In the genomic region with DNA sequence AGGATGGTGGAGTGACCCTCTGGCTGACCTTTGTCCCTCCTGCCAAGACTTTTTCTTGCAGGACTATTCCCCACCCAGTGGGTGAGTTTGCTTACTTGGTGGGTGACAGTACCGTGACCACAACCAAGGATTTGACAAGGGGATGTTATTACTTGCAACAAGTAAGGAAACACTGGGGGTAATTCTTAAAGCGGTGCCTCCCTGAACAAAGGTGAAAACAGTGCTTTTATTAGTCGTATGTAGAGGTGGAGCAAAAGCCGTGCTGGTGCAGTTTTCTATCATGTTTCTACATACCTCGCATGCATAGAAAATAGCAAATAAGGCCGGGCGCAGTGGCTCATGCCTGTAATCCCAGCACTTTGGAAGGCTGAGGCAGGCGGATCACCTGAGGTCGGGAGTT, we compare ENCODE assay signal across 13 cellular contexts. TPM values are rescaled to one million over a fixed set of nuclear protein-coding genes. Genes with fewer than 3 reads are reported as not detected.
DNase-seq lines count a peak whose midpoint lies in the region; ATAC-seq, FAIRE-seq and TF ChIP-seq lines count a peak whose summit lies in the region.
"Had no signal": no experiment of that assay in that cellular context is flagged by ENCODE, and none has a peak within 500 bp of the region (broad histone marks: within the 10 kb centered on the region; RNA-seq: fewer than 3 reads in every experiment).

No MANE protein-coding gene starts in this region.

- no peak for TF ChIP-seq RAD21 in HCT116 (IDR thresholded peaks at IDR 0.05; ENCODE audit: low read depth)

- H4K20me1 ChIP-seq in HCT116 (ENCODE audit: insufficient read depth) (no peaks in the 10 kb centered on the region), astrocyte (ENCODE audit: insufficient read depth, low read length) (no peaks in the 10 kb centered on the region)

- peaks cover 0 to 2% of the 10 kb centered on the region in 2 donors for H3K27me3 Mint-ChIP-seq in CD8-positive, alpha-beta memory T cell
- peaks cover 3% of the 10 kb centered on the region for H3K27me3 Mint-ChIP-seq in astrocyte (ENCODE audit: low read depth, unreplicated experiment)
- H3K27me3 Mint-ChIP-seq in naive thymus-derived CD8-positive, alpha-beta T cell: no peaks in the 10 kb centered on the region

- no TSS peak for BruUV-seq in HCT116 (replicated peaks; lab: Mats Ljungman, UMichigan)

- no peaks in the 10 kb centered on the region for H3K9me2 ChIP-seq in HCT116 (ENCODE audit: insufficient read depth)

- H3K27ac Mint-ChIP-seq in CD8-positive, alpha-beta memory T cell: peak overlapping the region in 6 of 8 donors; percentile 42 to 91 (median 84)
- no peak overlapping the region for H3K27ac Mint-ChIP-seq in astrocyte (ENCODE audit: unreplicated experiment)
- peak overlapping the region in 9 of 10 donors; percentile 85 to 94 (median 91) for H3K27ac Mint-ChIP-seq in naive thymus-derived CD8-positive, alpha-beta T cell

- 82 to 89% (median 84%) methylated on average over 9 of the region's 9 CpGs for WGBS in ovary, 3 donors

- intact Hi-C loops in HCT116 (cut with micrococcal nuclease) (no loop called here), ovary (cut with DNase I) (no loop called here)

- no peaks in the 10 kb centered on the region for H3K9me3 Mint-ChIP-seq in CD8-positive, alpha-beta memory T cell
- no peaks in the 10 kb centered on the region for H3K9me3 Mint-ChIP-seq in astrocyte (ENCODE audit: unreplicated experiment)
- H3K9me3 Mint-ChIP-seq in naive thymus-derived CD8-positive, alpha-beta T cell: no peaks in the 10 kb centered on the region

- no peak for TF ChIP-seq EP300 in ovary (IDR thresholded peaks at IDR 0.05)

- H3K4me1 Mint-ChIP-seq in CD8-positive, alpha-beta memory T cell: peaks cover 4 to 13% (median 6%) of the 10 kb centered on the region in 3 donors
- H3K4me1 Mint-ChIP-seq in astrocyte (ENCODE audit: low read depth, unreplicated experiment): no peaks in the 10 kb centered on the region
- peaks cover 3 to 11% (median 8%) of the 10 kb centered on the region in 4 donors for H3K4me1 Mint-ChIP-seq in naive thymus-derived CD8-positive, alpha-beta T cell

- H3K9ac ChIP-seq in HCT116 (ENCODE audit: low read length) (peak overlapping the region; percentile 67), astrocyte (ENCODE audit: low read length) (no peak overlapping the region)

- H3K36me3 ChIP-seq in CD8-positive, alpha-beta memory T cell (ENCODE audit: insufficient read depth, low read length): no peaks in the 10 kb centered on the region
- H3K36me3 ChIP-seq in HCT116 (ENCODE audit: control insufficient read depth in 1 of 2, insufficient read depth in 2 of 2, low read length in 2 of 2) (no peaks in the 10 kb centered on the region), astrocyte (ENCODE audit: insufficient read depth, low read length) (no peaks in the 10 kb centered on the region), ovary (no peaks in the 10 kb centered on the region)
- H3K36me3 ChIP-seq: gastroesophageal sphincter, left lung had no signal

- peak overlapping the region; percentile 53 for H3K4me3 ChIP-seq in CD8-positive, alpha-beta memory T cell (ENCODE audit: low read length)
- H3K4me3 ChIP-seq in HCT116 (replicated peaks in 1 of 2; ENCODE audit: low read depth in 1 of 2, low read length in 2 of 2) (peak overlapping the region; percentile 54), astrocyte (ENCODE audit: insufficient read depth, low read depth, low read length) (no peak overlapping the region), ovary (no peak overlapping the region)

- TF ChIP-seq CTCF in HCT116 (IDR thresholded peaks at IDR 0.05 in 2 of 3, conservative IDR thresholded peaks at IDR 0.05 in 1 of 3; ENCODE audit: borderline replicate concordance in 1 of 3, insufficient read depth in 1 of 3, low read depth in 2 of 3, low read length in 2 of 3) (no peak), astrocyte (IDR thresholded peaks at IDR 0.05; ENCODE audit: insufficient read depth, low read depth, low read length) (no peak), ovary (IDR thresholded peaks at IDR 0.05) (no peak)

- CTCF ChIA-PET in CD8-positive, alpha-beta memory T cell (lab: Charles Lee): interaction anchor here (1.3 to 1.6 kb wide), 2 partner anchors 22 to 39 kb away, joined by 3 to 8 read pairs; no protein-coding TSS in a partner anchor
- CTCF ChIA-PET in HCT116 (lab: Charles Lee): interaction anchor here (0.7 to 2.1 kb wide), 2 partner anchors 23 to 895 kb away, joined by 3 to 5 read pairs; no protein-coding TSS in a partner anchor

- no peak for TF ChIP-seq POLR2A in HCT116 (IDR thresholded peaks at IDR 0.05; ENCODE audit: borderline replicate concordance, extremely low read depth, insufficient read depth, insufficient read length)
- no peak for TF ChIP-seq POLR2A in ovary (IDR thresholded peaks at IDR 0.05)

- H3K4me3 Mint-ChIP-seq in CD8-positive, alpha-beta memory T cell: peak overlapping the region in 5 of 7 donors; percentile 85 to 90 (median 88)
- no peak overlapping the region for H3K4me3 Mint-ChIP-seq in astrocyte (ENCODE audit: unreplicated experiment)
- peak overlapping the region; percentile 83 to 93 (median 87) for H3K4me3 Mint-ChIP-seq in naive thymus-derived CD8-positive, alpha-beta T cell

- peaks cover 4% of the 10 kb centered on the region for H3K4me1 ChIP-seq in CD8-positive, alpha-beta memory T cell (ENCODE audit: insufficient read depth, low read length)
- peaks cover 0 to 12% of the 10 kb centered on the region in 2 experiments; a peak in 1 of 4 replicates for H3K4me1 ChIP-seq in HCT116 (ENCODE audit: control insufficient read depth in 1 of 2, insufficient read depth in 2 of 2, low read length in 2 of 2)
- no peaks in the 10 kb centered on the region for H3K4me1 ChIP-seq in astrocyte (ENCODE audit: insufficient read depth, low read length)
- H3K4me1 ChIP-seq in ovary (ENCODE audit: insufficient read depth): no peaks in the 10 kb centered on the region

- POLR2A ChIA-PET in CD8-positive, alpha-beta memory T cell (lab: Charles Lee): interaction anchor here (0.7 to 2.0 kb wide), 4 partner anchors 13 to 41 kb away, joined by 3 to 35 read pairs (median 12); a partner anchor contains a TSS
- POLR2A ChIA-PET in HCT116 (lab: Charles Lee): no interaction called here
- POLR2A ChIA-PET in naive thymus-derived CD8-positive, alpha-beta T cell (lab: Charles Lee): interaction anchor here (0.6 to 3.2 kb wide), 8 partner anchors 13 to 303 kb away, joined by 4 to 90 read pairs (median 14); a partner anchor contains a TSS

- ATAC-seq in HCT116: no peak
- ATAC-seq in naive thymus-derived CD8-positive, alpha-beta T cell: no peak

- no peak for FAIRE-seq in astrocyte (lab: Jason Lieb, UNC)
- no peak for FAIRE-seq in urothelium cell line (lab: Jason Lieb, UNC)

- H3K4me2 ChIP-seq in HCT116 (ENCODE audit: low read length): peak overlapping the region; percentile 79
- H3K4me2 ChIP-seq in astrocyte (ENCODE audit: low read length): no peak overlapping the region

- no peaks in the 10 kb centered on the region for H3K9me3 ChIP-seq in CD8-positive, alpha-beta memory T cell (ENCODE audit: low read length)
- no peaks in the 10 kb centered on the region for H3K9me3 ChIP-seq in HCT116 (ENCODE audit: control insufficient read depth in 1 of 2, insufficient read depth in 1 of 2, low read depth in 1 of 2, low read length in 2 of 2)
- no peaks in the 10 kb centered on the region for H3K9me3 ChIP-seq in astrocyte (ENCODE audit: insufficient read depth, low read depth, low read length)
- no peaks in the 10 kb centered on the region for H3K9me3 ChIP-seq in ovary
- H3K9me3 ChIP-seq: gastroesophageal sphincter, left lung had no signal

- H3K27ac ChIP-seq in CD8-positive, alpha-beta memory T cell (ENCODE audit: low read depth, low read length): no peak overlapping the region
- H3K27ac ChIP-seq in HCT116 (ENCODE audit: low read depth, low read length): peak overlapping the region; percentile 81
- no peak overlapping the region for H3K27ac ChIP-seq in astrocyte (ENCODE audit: low read depth, low read length)
- H3K27ac ChIP-seq in ovary: no peak overlapping the region
- H3K27ac ChIP-seq: coronary artery had no signal

- no peaks in the 10 kb centered on the region for H3K27me3 ChIP-seq in CD8-positive, alpha-beta memory T cell (ENCODE audit: insufficient read depth, low read length, poor library complexity, severe bottlenecking)
- H3K27me3 ChIP-seq in HCT116 (ENCODE audit: insufficient read depth, low read length) (no peaks in the 10 kb centered on the region), astrocyte (ENCODE audit: insufficient read depth, low read length) (no peaks in the 10 kb centered on the region), ovary (no peaks in the 10 kb centered on the region)
- H3K27me3 ChIP-seq: left lung had no signal

- no peaks in the 10 kb centered on the region for H3K79me2 ChIP-seq in HCT116 (ENCODE audit: insufficient read depth, low read length)
- no peaks in the 10 kb centered on the region for H3K79me2 ChIP-seq in astrocyte (ENCODE audit: insufficient read depth, low read length)

- H3K36me3 Mint-ChIP-seq in CD8-positive, alpha-beta memory T cell: peaks cover 0 to 4% (median 0%) of the 10 kb centered on the region in 3 donors
- no peaks in the 10 kb centered on the region for H3K36me3 Mint-ChIP-seq in astrocyte (ENCODE audit: low read depth, unreplicated experiment)
- H3K36me3 Mint-ChIP-seq in naive thymus-derived CD8-positive, alpha-beta T cell: no peaks in the 10 kb centered on the region

- H2AFZ ChIP-seq in HCT116 (ENCODE audit: low read depth, low read length, poor library complexity, severe bottlenecking): no peak overlapping the region
- peak overlapping the region; percentile 92 for H2AFZ ChIP-seq in astrocyte (ENCODE audit: low read depth, low read length)

- RAD21 ChIA-PET in HCT116 (lab: Charles Lee; ENCODE audit: low non-redundant PET in 1 of 2, low total read pairs in 2 of 2, uncharacterized antibody in 2 of 2, unreplicated experiment in 2 of 2): no interaction called here

- no peak for DNase-seq in CD8-positive, alpha-beta memory T cell
- no peak for DNase-seq in HCT116 (ENCODE audit: low read depth, low spot score)
- DNase-seq in astrocyte (ENCODE audit: low read depth): no peak
- no peak for DNase-seq in naive thymus-derived CD8-positive, alpha-beta T cell
- no peak for DNase-seq in cerebellum (ENCODE audit: low spot score)
- DNase-seq in NCI-H1436 (lab: John Stamatoyannopoulos, UW): no peak
- DNase-seq in ovary: no peak
- no peak for DNase-seq in urothelium cell line (ENCODE audit: low spot score)
- DNase-seq: DMS 273 treated with DMSO at 0.1 percent for 48 hours, retina had no signal

TF ChIP-seq in HCT116, 20 proteins besides CTCF, POLR2A, EP300 and RAD21 (continues in another document):
- no peak for TF ChIP-seq YY1 (IDR thresholded peaks at IDR 0.05; ENCODE audit: extremely low read depth, insufficient replicate concordance, low read depth, low read length)
- no peak for TF ChIP-seq SRF (IDR thresholded peaks at IDR 0.05; ENCODE audit: low read depth)
- TF ChIP-seq EGR1 (IDR thresholded peaks at IDR 0.05; ENCODE audit: low read depth): no peak
- TF ChIP-seq EZH2 (IDR thresholded peaks at IDR 0.05): no peak

RNA-seq across cellular contexts. Expression of a gene that starts 41.0 kb away (rescaled TPM):
- 10 to 100 TPM; 25.9 to 26.8 TPM for total RNA-seq in CD8-positive, alpha-beta memory T cell
- 31.9 TPM for polyA plus RNA-seq in CD8-positive, alpha-beta memory T cell
- total RNA-seq in HCT116 (2021; ENCODE audit: unreplicated experiment): 16.8 TPM
- 13.6 and 16.7 TPM in 2 replicates for polyA plus RNA-seq in HCT116 (2012)
- 16.2 and 18.2 TPM in 2 replicates for total RNA-seq in astrocyte
- 10 to 100 TPM; 74.5 to 83.6 TPM for total RNA-seq in naive thymus-derived CD8-positive, alpha-beta T cell
- 10 to 100 TPM; 27.5 to 27.8 (median 27.6) TPM for polyA plus RNA-seq in naive thymus-derived CD8-positive, alpha-beta T cell
- total RNA-seq in cerebellum: 61.5 TPM
- total RNA-seq in ovary: 10 to 100 TPM; 25.1 to 35.6 (median 28.3) TPM
- polyA plus RNA-seq in ovary: 10 to 100 TPM in 1 of 2 donors, 1 to 10 TPM in 1; 9.5 to 18.2 TPM

Comparison
In these comparisons a context has a peak if more than half of its experiments do, and no peak if none do; other contexts are left out.
1. H3K4me3 ChIP-seq: peak in CD8-positive, alpha-beta memory T cell (single experiment) and HCT116 (2 of 2); none in astrocyte (single experiment) and ovary (single experiment).